ENCODE assay signal across 1 cellular context in genomic region chr11:66328307-66329144, GRCh38.
TF ChIP-seq lines count a peak whose summit lies in the region.

No MANE protein-coding gene starts in this region.

TF ChIP-seq in neural cell, 6 proteins besides CTCF, POLR2A, EP300 and RAD21 (continued from another document):
- no peak for TF ChIP-seq REST (IDR thresholded peaks at IDR 0.05; ENCODE audit: borderline replicate concordance)
- TF ChIP-seq SMC3 (conservative IDR thresholded peaks at IDR 0.05; ENCODE audit: poor library complexity): peak; percentile 90
- TF ChIP-seq TAF1 (IDR thresholded peaks at IDR 0.05; ENCODE audit: low read depth): no peak
- peak; percentile 61 for TF ChIP-seq MXI1 (conservative IDR thresholded peaks at IDR 0.05; ENCODE audit: poor library complexity, severe bottlenecking)
